Comparison of ENCODE assay signal across 16 cellular contexts in the genomic region with DNA sequence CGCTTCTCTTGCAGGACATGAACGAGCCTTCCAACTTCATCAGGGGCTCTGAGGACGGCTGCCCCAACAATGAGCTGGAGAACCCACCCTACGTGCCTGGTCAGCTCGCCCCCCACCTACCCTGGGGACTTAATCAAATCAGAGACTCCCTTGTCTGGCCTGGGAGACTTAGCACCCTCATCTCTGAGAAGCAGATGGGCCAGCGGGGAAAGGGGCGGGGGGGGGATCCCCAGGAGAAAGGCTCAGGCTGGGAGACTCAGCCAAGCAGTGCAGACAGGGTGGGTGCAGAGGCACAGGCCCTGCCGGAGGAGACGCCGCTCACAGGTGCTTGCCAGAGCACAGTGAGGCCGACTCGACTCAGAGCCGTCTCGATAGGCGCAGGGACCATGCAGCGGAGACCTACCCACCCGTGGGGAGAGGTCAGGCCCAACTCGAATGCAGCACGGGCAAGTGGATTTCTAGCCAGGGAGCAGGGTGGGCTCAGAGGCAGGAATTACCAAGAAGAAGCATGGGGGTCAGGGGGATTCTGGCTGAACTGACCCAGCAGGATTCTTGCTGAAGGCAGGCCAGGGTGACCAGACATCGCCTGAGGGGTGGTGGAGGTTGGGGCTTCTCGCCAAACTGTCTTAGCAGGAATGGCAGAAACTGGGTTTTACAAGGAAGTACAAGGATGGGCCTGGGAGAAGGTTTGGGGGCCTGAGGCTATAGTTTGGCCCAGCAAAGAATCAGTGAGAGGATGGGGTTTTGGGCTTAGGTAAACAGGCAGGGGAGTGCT. TPM values are rescaled to one million over a fixed set of nuclear protein-coding genes. Genes with fewer than 3 reads are reported as not detected.
"Had no signal": no experiment of that assay in that cellular context is flagged by ENCODE, and none has a peak within 500 bp of the region (broad histone marks: within the 10 kb centered on the region; RNA-seq: fewer than 3 reads in every experiment).

No MANE protein-coding gene starts in this region.

- H3K4me3 Mint-ChIP-seq: activated naive CD8-positive, alpha-beta T cell treated with anti-CD3 and anti-CD28 coated beads for 36 hours; activated T-cell treated with anti-CD3 and anti-CD28 coated beads, Interleukin-2, amount 50 U/mL, for 72 hours; nephron progenitor cell; stimulated activated memory B cell treated with anti-CD40 and anti-IgM and Interleukin-4, amounts not matched to agents 10 μg/mL and 1 μg/mL and 100 μg/mL, for 72 hours; T-cell had no signal

- H3K9me3 ChIP-seq: body of pancreas, colonic mucosa, esophagus squamous epithelium had no signal

- H3K27me3 ChIP-seq: body of pancreas, colonic mucosa, esophagus squamous epithelium, tibial nerve had no signal

- H3K27ac Mint-ChIP-seq: activated naive CD8-positive, alpha-beta T cell treated with anti-CD3 and anti-CD28 coated beads for 36 hours; activated T-cell treated with anti-CD3 and anti-CD28 coated beads, Interleukin-2, amount 50 U/mL, for 72 hours; nephron progenitor cell; stimulated activated memory B cell treated with anti-CD40 and anti-IgM and Interleukin-4, amounts not matched to agents 10 μg/mL and 1 μg/mL and 100 μg/mL, for 72 hours; T-cell had no signal

- H3K27ac ChIP-seq: body of pancreas, colonic mucosa, esophagus squamous epithelium, tibial nerve had no signal

- DNase-seq: activated CD4-positive, CD25-positive, alpha-beta regulatory T cell treated with anti-CD3 and anti-CD28 coated beads, Interleukin-2, amount 50 U/mL, for 72 hours; activated naive CD8-positive, alpha-beta T cell treated with anti-CD3 and anti-CD28 coated beads for 36 hours; activated T-cell treated with anti-CD3 and anti-CD28 coated beads, Interleukin-2, amount 50 U/mL, for 72 hours; amygdala; body of pancreas; caudate nucleus; colonic mucosa; esophagus squamous epithelium; hippocampal formation; nephron progenitor cell; stimulated activated CD4-positive, alpha-beta T cell treated with anti-CD3 and anti-CD28 coated beads, Interleukin-12 subunit alpha, Interleukin-12 subunit beta, amount 100 ng/mL, for 4 hours; T-cell; T-helper 9 cell had no signal

- H3K4me3 ChIP-seq: body of pancreas, colonic mucosa, esophagus squamous epithelium, tibial nerve had no signal

- ATAC-seq: activated T-cell treated with anti-CD3 and anti-CD28 coated beads, Interleukin-2, amount 50 U/mL, for 72 hours; body of pancreas; stimulated activated memory B cell treated with anti-CD40 and anti-IgM and Interleukin-4, amounts not matched to agents 10 μg/mL and 1 μg/mL and 100 μg/mL, for 72 hours; T-cell had no signal

- H3K4me1 Mint-ChIP-seq: activated naive CD8-positive, alpha-beta T cell treated with anti-CD3 and anti-CD28 coated beads for 36 hours; T-cell had no signal

- H3K4me1 ChIP-seq: body of pancreas, colonic mucosa, tibial nerve had no signal

- H3K36me3 ChIP-seq: colonic mucosa had no signal

- H3K27me3 Mint-ChIP-seq: activated naive CD8-positive, alpha-beta T cell treated with anti-CD3 and anti-CD28 coated beads for 36 hours; T-cell had no signal

RNA-seq across cellular contexts. Expression of gene CARD14, which starts 58.7 kb away (rescaled TPM):
- total RNA-seq: activated naive CD8-positive, alpha-beta T cell treated with anti-CD3 and anti-CD28 coated beads for 36 hours; body of pancreas; kidney epithelial cell had no signal
